20 cellular contexts compared by ENCODE assay signal in genomic region chr4:169818063-169818679, GRCh38.
A peak's percentile ranks its signal among the peaks of the same experiment; 100 is the strongest.
DNase-seq lines count a peak whose midpoint lies in the region; ATAC-seq and TF ChIP-seq lines count a peak whose summit lies in the region.
"Had no signal": no experiment of that assay in that cellular context is flagged by ENCODE, and none has a peak within 500 bp of the region (broad histone marks: within the 10 kb centered on the region; RNA-seq: fewer than 3 reads in every experiment).

No MANE protein-coding gene starts in this region.

- H3K56ac ChIP-seq in H9 (ENCODE audit: insufficient read length, low read depth, low read length) = no peak overlapping the region

- H3K4me1 Mint-ChIP-seq in stimulated activated naive B cell treated with anti-CD40 and anti-IgM and Interleukin-4, amounts not matched to agents 10 μg/mL and 1 μg/mL and 100 μg/mL, for 72 hours = peaks cover 13 to 32% of the 10 kb centered on the region in 2 donors
- H3K4me1 Mint-ChIP-seq in activated naive CD8-positive, alpha-beta T cell treated with anti-CD3 and anti-CD28 coated beads, Interleukin-2, amount 50 U/mL, for 24 hours = peaks cover 4% of the 10 kb centered on the region
- peaks cover 8% of the 10 kb centered on the region in 2 experiments for H3K4me1 Mint-ChIP-seq in H9

- H3K4ac ChIP-seq in H9 (ENCODE audit: low read depth, low read length) = no peak overlapping the region

- no peak overlapping the region for H2BK5ac ChIP-seq in H9 (ENCODE audit: insufficient read length, low read length)

- peak; percentile 31 for DNase-seq in SKM-1 (lab: John Stamatoyannopoulos, UW; ENCODE audit: unreplicated experiment)
- DNase-seq in SKM-1 treated with dmso at 0.1 percent for 144 hours (lab: John Stamatoyannopoulos, UW; ENCODE audit: unreplicated experiment) = no peak
- DNase-seq in stimulated activated naive B cell treated with anti-CD40 and anti-IgM and Interleukin-4, amounts not matched to agents 10 μg/mL and 1 μg/mL and 100 μg/mL, for 72 hours = no peak
- DNase-seq in NCI-H2081 treated with DMSO at 0.1 percent for 48 hours (lab: John Stamatoyannopoulos, UW) = no peak
- no peak for DNase-seq in activated naive CD8-positive, alpha-beta T cell treated with anti-CD3 and anti-CD28 coated beads, Interleukin-2, amount 50 U/mL, for 24 hours
- no peak for DNase-seq in H9
- DNase-seq: 8988T; central memory CD4-positive, alpha-beta T cell; DMS79; effector memory CD8-positive, alpha-beta T cell; left lung; NCI-H1048; NK-92 treated with Interleukin-12 subunit alpha and Interleukin-12 subunit beta, amount 100 ng/mL, for 24 hours; pancreas; trophoblast cell; WERI-Rb-1 had no signal

- H4K91ac ChIP-seq in H9 (ENCODE audit: insufficient read length, low read depth, low read length) = no peak overlapping the region

- no peaks in the 10 kb centered on the region for H3K9me2 ChIP-seq in OCI-LY1 (ENCODE audit: low read depth, low read length)

- no peak overlapping the region for H2BK120ac ChIP-seq in H9 (ENCODE audit: low read depth, low read length, poor library complexity, severe bottlenecking)

- H3K14ac ChIP-seq in H9 (ENCODE audit: insufficient read depth, low read length) = no peak overlapping the region

- H4K8ac ChIP-seq in H9 (replicated peaks; ENCODE audit: insufficient read length, low read depth, low read length) = no peak overlapping the region

- H3K23me2 ChIP-seq in H9 (ENCODE audit: insufficient read length, low read depth, low read length, poor library complexity, severe bottlenecking) = no peaks in the 10 kb centered on the region

- H3K36me3 Mint-ChIP-seq in stimulated activated naive B cell treated with anti-CD40 and anti-IgM and Interleukin-4, amounts not matched to agents 10 μg/mL and 1 μg/mL and 100 μg/mL, for 72 hours = no peaks in the 10 kb centered on the region
- no peaks in the 10 kb centered on the region for H3K36me3 Mint-ChIP-seq in activated naive CD8-positive, alpha-beta T cell treated with anti-CD3 and anti-CD28 coated beads, Interleukin-2, amount 50 U/mL, for 24 hours (ENCODE audit: low read depth)
- no peaks in the 10 kb centered on the region for H3K36me3 Mint-ChIP-seq in H9 (ENCODE audit: insufficient read depth in 1 of 3, low read depth in 3 of 3)

- no peak overlapping the region for H3T11ph ChIP-seq in H9 (ENCODE audit: low read length)

- no peaks in the 10 kb centered on the region for H3K27me3 ChIP-seq in OCI-LY1 (ENCODE audit: insufficient read depth, low read length)
- H3K27me3 ChIP-seq in H9 (ENCODE audit: insufficient read depth, low read length) = no peaks in the 10 kb centered on the region; the same call in 1 of the 2 replicates
- H3K27me3 ChIP-seq: pancreas had no signal

- H3K4me3 ChIP-seq in OCI-LY1 (ENCODE audit: low read depth, low read length, poor library complexity, severe bottlenecking) = no peak overlapping the region
- H3K4me3 ChIP-seq: left lung, pancreas, SK-N-MC had no signal

- H3K27me3 Mint-ChIP-seq in stimulated activated naive B cell treated with anti-CD40 and anti-IgM and Interleukin-4, amounts not matched to agents 10 μg/mL and 1 μg/mL and 100 μg/mL, for 72 hours = peaks cover 0 to 5% of the 10 kb centered on the region in 2 donors
- H3K27me3 Mint-ChIP-seq in activated naive CD8-positive, alpha-beta T cell treated with anti-CD3 and anti-CD28 coated beads, Interleukin-2, amount 50 U/mL, for 24 hours = peaks cover 7% of the 10 kb centered on the region
- H3K27me3 Mint-ChIP-seq in H9 (ENCODE audit: low read depth) = no peaks in the 10 kb centered on the region

- no peak overlapping the region for H2BK12ac ChIP-seq in H9 (ENCODE audit: insufficient read length, low read depth, low read length)

- peak overlapping the region; percentile 1 to 42 for H3K4me3 Mint-ChIP-seq in stimulated activated naive B cell treated with anti-CD40 and anti-IgM and Interleukin-4, amounts not matched to agents 10 μg/mL and 1 μg/mL and 100 μg/mL, for 72 hours
- no peak overlapping the region for H3K4me3 Mint-ChIP-seq in activated naive CD8-positive, alpha-beta T cell treated with anti-CD3 and anti-CD28 coated beads, Interleukin-2, amount 50 U/mL, for 24 hours
- H3K4me3 Mint-ChIP-seq in H9 = no peak overlapping the region
- H3K4me3 Mint-ChIP-seq: activated T-helper 17 cell treated with anti-CD3 and anti-CD28 coated beads, Interleukin-2, amount 50 U/mL, for 72 hours; effector memory CD8-positive, alpha-beta T cell had no signal

- H3K4me1 ChIP-seq in OCI-LY1 (ENCODE audit: insufficient read depth, low read length, severe bottlenecking) (peaks cover 14% of the 10 kb centered on the region), H9 (ENCODE audit: insufficient read depth, low read length) (no peaks in the 10 kb centered on the region)
- H3K4me1 ChIP-seq: left lung, pancreas had no signal

- H3K4me2 ChIP-seq in OCI-LY1 (ENCODE audit: low read length) (peak overlapping the region; percentile 43), H9 (ENCODE audit: insufficient read depth, insufficient read length, low read length) (no peak overlapping the region)

- TF ChIP-seq CTCF in OCI-LY1 (IDR thresholded peaks at IDR 0.05; ENCODE audit: low read length) (no peak), H9 (conservative IDR thresholded peaks at IDR 0.05) (no peak)

- no peak overlapping the region for H2BK15ac ChIP-seq in H9 (ENCODE audit: low read depth, low read length)

- ATAC-seq in HG03378 (IDR thresholded peaks at IDR 0.05; ENCODE audit: unreplicated experiment) = peak; percentile 41
- ATAC-seq in stimulated activated naive B cell treated with anti-CD40 and anti-IgM and Interleukin-4, amounts not matched to agents 10 μg/mL and 1 μg/mL and 100 μg/mL, for 72 hours (replicated peaks) = peak; percentile 82 to 87
- ATAC-seq in activated naive CD8-positive, alpha-beta T cell treated with anti-CD3 and anti-CD28 coated beads, Interleukin-2, amount 50 U/mL, for 24 hours = no peak
- ATAC-seq: activated T-helper 17 cell treated with anti-CD3 and anti-CD28 coated beads, Interleukin-2, amount 50 U/mL, for 72 hours; effector memory CD8-positive, alpha-beta T cell; left lung; pancreas had no signal

- H2AK5ac ChIP-seq in H9 (ENCODE audit: insufficient read length, low read length) = no peak overlapping the region

- no peaks in the 10 kb centered on the region for H3F3A ChIP-seq in OCI-LY1 (ENCODE audit: insufficient read depth, low read length)

- H3K18ac ChIP-seq in H9 (ENCODE audit: insufficient read length, low read depth, low read length) = no peak overlapping the region

- H4K20me1 ChIP-seq in OCI-LY1 (ENCODE audit: insufficient read depth, low read length) (no peaks in the 10 kb centered on the region), H9 (ENCODE audit: control insufficient read depth, insufficient read depth, insufficient read length) (no peaks in the 10 kb centered on the region)

- no peak overlapping the region for H2AFZ ChIP-seq in OCI-LY1 (ENCODE audit: low read length)
- H2AFZ ChIP-seq in H9 (ENCODE audit: low read length) = no peak overlapping the region

- H3K79me1 ChIP-seq in H9 (ENCODE audit: insufficient read depth, low read depth, low read length, poor library complexity, severe bottlenecking) = no peaks in the 10 kb centered on the region

- H3K79me2 ChIP-seq in OCI-LY1 (ENCODE audit: insufficient read depth, low read length) (no peaks in the 10 kb centered on the region), H9 (ENCODE audit: insufficient read depth, low read length) (no peaks in the 10 kb centered on the region)

- no peak overlapping the region for H3K23ac ChIP-seq in H9 (ENCODE audit: insufficient read length, low read depth, low read length)

- H3K9me3 ChIP-seq in OCI-LY1 (ENCODE audit: low read length) (no peaks in the 10 kb centered on the region), H9 (ENCODE audit: control insufficient read depth, low read depth, low read length) (no peaks in the 10 kb centered on the region)
- H3K9me3 ChIP-seq: left lung, pancreas had no signal

- H3K9ac ChIP-seq in OCI-LY1 (ENCODE audit: low read length) (no peak overlapping the region), H9 (ENCODE audit: extremely low read depth, insufficient read length, low read length) (no peak overlapping the region)

- H3K27ac Mint-ChIP-seq in stimulated activated naive B cell treated with anti-CD40 and anti-IgM and Interleukin-4, amounts not matched to agents 10 μg/mL and 1 μg/mL and 100 μg/mL, for 72 hours = no peak overlapping the region
- no peak overlapping the region for H3K27ac Mint-ChIP-seq in activated naive CD8-positive, alpha-beta T cell treated with anti-CD3 and anti-CD28 coated beads, Interleukin-2, amount 50 U/mL, for 24 hours
- H3K27ac Mint-ChIP-seq in H9 = no peak overlapping the region
- H3K27ac Mint-ChIP-seq: activated T-helper 17 cell treated with anti-CD3 and anti-CD28 coated beads, Interleukin-2, amount 50 U/mL, for 72 hours; effector memory CD8-positive, alpha-beta T cell had no signal

- no peaks in the 10 kb centered on the region for H3K9me3 Mint-ChIP-seq in stimulated activated naive B cell treated with anti-CD40 and anti-IgM and Interleukin-4, amounts not matched to agents 10 μg/mL and 1 μg/mL and 100 μg/mL, for 72 hours
- H3K9me3 Mint-ChIP-seq in activated naive CD8-positive, alpha-beta T cell treated with anti-CD3 and anti-CD28 coated beads, Interleukin-2, amount 50 U/mL, for 24 hours = no peaks in the 10 kb centered on the region
- H3K9me3 Mint-ChIP-seq in H9 = no peaks in the 10 kb centered on the region
- H3K9me3 Mint-ChIP-seq: activated T-helper 17 cell treated with anti-CD3 and anti-CD28 coated beads, Interleukin-2, amount 50 U/mL, for 72 hours; effector memory CD8-positive, alpha-beta T cell had no signal

- no peaks in the 10 kb centered on the region for H3K36me3 ChIP-seq in OCI-LY1 (ENCODE audit: insufficient read depth, low read length)
- H3K36me3 ChIP-seq: left lung, pancreas, WERI-Rb-1 had no signal

- no peak overlapping the region for H2BK20ac ChIP-seq in H9 (ENCODE audit: low read depth, low read length, poor library complexity, severe bottlenecking)

- no peak overlapping the region for H4K5ac ChIP-seq in H9 (ENCODE audit: insufficient read length, low read depth, low read length)

- H3K27ac ChIP-seq in OCI-LY1 (ENCODE audit: low read depth, low read length, poor library complexity, severe bottlenecking) (no peak overlapping the region), H9 (ENCODE audit: insufficient read length, low read depth, low read length) (no peak overlapping the region)
- H3K27ac ChIP-seq: left lung, pancreas, SK-N-MC, WERI-Rb-1 had no signal

- WGBS in H9 (ENCODE audit: extremely low coverage, insufficient read length, low lambda C conversion rate) = no CpG with 5 or more reads among the region's 6 CpGs

Comparison
In these comparisons a context has a peak if more than half of its experiments do, and no peak if none do; other contexts are left out.
1. H3K4me3 Mint-ChIP-seq: peak in stimulated activated naive B cell treated with anti-CD40 and anti-IgM and Interleukin-4, amounts not matched to agents 10 μg/mL and 1 μg/mL and 100 μg/mL, for 72 hours (2 of 2); none in activated naive CD8-positive, alpha-beta T cell treated with anti-CD3 and anti-CD28 coated beads, Interleukin-2, amount 50 U/mL, for 24 hours (single experiment) and H9 (0 of 2).